In genomic region chr12:100895197-100895596, GRCh38 we compare ENCODE assay signal across 21 cellular contexts.
"Had no signal": no experiment of that assay in that cellular context is flagged by ENCODE, and none has a peak within 500 bp of the region (broad histone marks: within the 10 kb centered on the region; RNA-seq: fewer than 3 reads in every experiment).

No MANE protein-coding gene starts in this region.

- FAIRE-seq: urothelium cell line had no signal

- DNase-seq: naive thymus-derived CD4-positive, alpha-beta T cell; natural killer cell; occipital lobe; ovary; right cardiac atrium; right lobe of liver; sigmoid colon; spleen; stimulated activated CD4-positive, alpha-beta T cell treated with anti-CD3 and anti-CD28 coated beads, Interleukin-12 subunit alpha, Interleukin-12 subunit beta, amount 100 ng/mL, for 4 hours; stimulated activated CD4-positive, alpha-beta T cell treated with anti-CD3 and anti-CD28 coated beads, Interleukin-1b, Interleukin-23, amount 100 ng/mL, for 48 hours; stimulated activated CD4-positive, alpha-beta T cell treated with anti-CD3 and anti-CD28 coated beads, Interleukin-4, amount 100 ng/mL, for 1 hour; stimulated activated CD4-positive, alpha-beta T cell treated with anti-CD3 and anti-CD28 coated beads, Interleukin-4, amount 100 ng/mL, for 4 hours; stimulated activated CD8-positive, alpha-beta memory T cell treated with anti-CD3 and anti-CD28 coated beads, Interleukin-4, amount 100 ng/mL, for 48 hours; stimulated activated naive CD4-positive, alpha-beta T cell; stimulated activated naive CD8-positive, alpha-beta T cell treated with anti-CD3 and anti-CD28 coated beads, Interleukin-15, amount 100 ng/mL, for 72 hours; stimulated activated naive CD8-positive, alpha-beta T cell treated with anti-CD3 and anti-CD28 coated beads, Interleukin-15, Interleukin-2, amounts not matched to agents 100 U/mL and 50 U/mL, for 24 hours; substantia nigra; thyroid gland; trophoblast cell; upper lobe of left lung had no signal
